In the genomic region with DNA sequence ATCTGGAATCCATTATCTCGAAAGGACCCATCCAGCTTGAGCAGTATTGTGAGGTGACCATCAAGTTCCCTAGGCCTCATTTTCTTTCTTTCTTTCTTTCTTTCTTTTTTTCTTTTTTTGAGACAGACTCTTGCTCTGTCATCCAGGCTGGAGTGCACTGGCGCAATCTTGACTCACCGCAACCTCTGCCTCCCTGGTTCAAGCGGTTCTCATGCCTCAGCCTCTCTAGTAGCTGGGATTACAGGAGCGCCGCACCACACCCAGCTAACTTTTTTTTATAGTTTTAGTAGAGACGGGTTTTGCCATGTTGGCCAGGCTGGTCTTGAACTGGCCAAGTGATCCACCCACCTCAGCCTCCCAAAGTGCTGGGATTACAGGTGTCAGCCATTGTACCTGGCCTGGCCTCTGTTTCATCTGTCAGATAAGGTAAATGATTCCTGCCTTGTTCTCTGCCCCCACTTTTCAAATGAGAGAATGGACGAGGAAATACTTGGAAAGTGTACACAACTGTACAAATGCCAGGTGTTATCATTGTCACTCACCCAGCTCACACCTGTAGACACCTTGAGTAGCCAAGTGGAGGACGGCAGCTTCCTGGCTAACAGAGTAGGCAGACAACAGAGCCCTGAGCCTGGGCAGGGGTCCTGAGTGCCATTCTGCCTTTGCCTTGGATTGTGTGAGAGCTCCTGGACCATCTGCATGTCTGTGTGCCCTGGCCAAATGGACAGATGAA, we compare ENCODE assay signal across 9 cellular contexts. TPM values are rescaled to one million over a fixed set of nuclear protein-coding genes. Genes with fewer than 3 reads are reported as not detected.
DNase-seq lines count a peak whose midpoint lies in the region; FAIRE-seq and TF ChIP-seq lines count a peak whose summit lies in the region.
"Had no signal": no experiment of that assay in that cellular context is flagged by ENCODE, and none has a peak within 500 bp of the region (broad histone marks: within the 10 kb centered on the region; RNA-seq: fewer than 3 reads in every experiment).

No MANE protein-coding gene starts in this region.

- no peaks in the 10 kb centered on the region for H3K27me3 ChIP-seq in HUES6 (ENCODE audit: control insufficient read depth, insufficient read depth, low read length)
- no peaks in the 10 kb centered on the region for H3K27me3 ChIP-seq in ascending aorta

- no peak for TF ChIP-seq CTCF in ascending aorta (IDR thresholded peaks at IDR 0.05)
- no peak for TF ChIP-seq CTCF in kidney (IDR thresholded peaks at IDR 0.05; ENCODE audit: borderline replicate concordance, extremely low read depth, insufficient read depth)
- TF ChIP-seq CTCF in D721Med (IDR thresholded peaks at IDR 0.05; ENCODE audit: insufficient read depth, missing control alignments) = no peak

- peak overlapping the region; percentile 57; the same call in 1 of the 2 replicates for H3K27ac ChIP-seq in HUES6 (ENCODE audit: low read depth, low read length)
- peak overlapping the region; percentile 90 to 91 for H3K27ac ChIP-seq in ascending aorta
- H3K27ac ChIP-seq in kidney (ENCODE audit: low read depth in 2 of 2, low read length in 2 of 2) = peak overlapping the region; percentile 48 to 87
- H3K27ac ChIP-seq in temporal lobe (ENCODE audit: low read depth, low read length) = peak overlapping the region; percentile 72

- no peak for DNase-seq in ascending aorta (ENCODE audit: low spot score in 2 of 2)
- DNase-seq in kidney = peak; percentile 41
- DNase-seq in D721Med (ENCODE audit: insufficient read length, low spot score) = no peak
- DNase-seq in NCI-H524 treated with DMSO at 0.1 percent for 48 hours (lab: John Stamatoyannopoulos, UW) = no peak
- DNase-seq in activated CD4-positive, alpha-beta T cell treated with anti-CD3 and anti-CD28 coated beads for 1 hour = no peak
- DNase-seq: activated gamma-delta T cell, naive B cell had no signal

- H3K4me3 ChIP-seq in HUES6 (ENCODE audit: low read depth, low read length) (no peak overlapping the region), ascending aorta (peak overlapping the region in 1 of 2 donors; percentile 31), kidney (ENCODE audit: low read length in 2 of 2) (no peak overlapping the region)

- intact Hi-C loops in ascending aorta (cut with DNase I) = loop anchor here (2.0 to 5.0 kb wide), 6 partner anchors 14 to 95 kb away; no protein-coding TSS in a partner anchor
- intact Hi-C loops in kidney (cut with DNase I) = no loop called here

- peaks cover 84% of the 10 kb centered on the region for H3K4me1 ChIP-seq in HUES6 (ENCODE audit: control insufficient read depth, insufficient read depth, low read length)
- peaks cover 48 to 90% of the 10 kb centered on the region in 2 donors for H3K4me1 ChIP-seq in ascending aorta
- H3K4me1 ChIP-seq in kidney (ENCODE audit: control insufficient read depth in 1 of 2, insufficient read depth in 1 of 2, low read depth in 1 of 2, low read length in 2 of 2) = peaks cover 35 to 39% of the 10 kb centered on the region in 2 donors

- peaks cover 24% of the 10 kb centered on the region for H3K36me3 ChIP-seq in HUES6 (ENCODE audit: control insufficient read depth, insufficient read depth, low read length)
- peaks cover 0 to 8% of the 10 kb centered on the region in 2 donors for H3K36me3 ChIP-seq in ascending aorta
- no peaks in the 10 kb centered on the region for H3K36me3 ChIP-seq in kidney (ENCODE audit: control insufficient read depth in 1 of 2, insufficient read depth in 2 of 2, low read length in 2 of 2)

- H3K9ac ChIP-seq in HUES6 (ENCODE audit: low read length) (peak overlapping the region; percentile 63), kidney (ENCODE audit: low read length in 2 of 2) (peak overlapping the region; percentile 17 to 57)

- H3K9me3 ChIP-seq in HUES6 (ENCODE audit: control insufficient read depth, insufficient read depth, low read depth, low read length) (no peaks in the 10 kb centered on the region), ascending aorta (no peaks in the 10 kb centered on the region), kidney (ENCODE audit: control insufficient read depth in 1 of 2, low read length in 2 of 2) (no peaks in the 10 kb centered on the region)

- FAIRE-seq in kidney (lab: Jason Lieb, UNC) = no peak
- no peak for FAIRE-seq in D721Med (lab: Jason Lieb, UNC)

RNA-seq across cellular contexts. Expression of gene HK1, which starts 54.1 kb away (rescaled TPM):
- 128 TPM for total RNA-seq in ascending aorta
- total RNA-seq in kidney = 84.9 TPM
- polyA plus RNA-seq in kidney (ENCODE audit: insufficient read depth, low read depth, low replicate concordance) = 35.9 TPM
- total RNA-seq in temporal lobe = 86.8 TPM
